ENCODE assay signal across 9 cellular contexts in genomic region chr20:36493801-36494114, GRCh38. TPM values are rescaled to one million over a fixed set of nuclear protein-coding genes. Genes with fewer than 3 reads are reported as not detected.
A peak's percentile ranks its signal among the peaks of the same experiment; 100 is the strongest.
DNase-seq lines count a peak whose midpoint lies in the region; TF ChIP-seq lines count a peak whose summit lies in the region.
"Had no signal": no experiment of that assay in that cellular context is flagged by ENCODE, and none has a peak within 500 bp of the region (broad histone marks: within the 10 kb centered on the region; RNA-seq: fewer than 3 reads in every experiment).

No MANE protein-coding gene starts in this region.

- peaks cover 0 to 31% (median 9%) of the 10 kb centered on the region in 3 donors for H3K36me3 Mint-ChIP-seq in CD8-positive, alpha-beta memory T cell

- no peak for TF ChIP-seq CTCF in VCaP (conservative IDR thresholded peaks at IDR 0.05)

- no peak overlapping the region for H3K9ac ChIP-seq in rectal smooth muscle tissue (ENCODE audit: low read length)

- CTCF ChIA-PET in CD8-positive, alpha-beta memory T cell (lab: Charles Lee), result no interaction called here

- H3K4me1 Mint-ChIP-seq in CD8-positive, alpha-beta memory T cell, result peaks cover 43 to 54% (median 43%) of the 10 kb centered on the region in 3 donors

- no peak for DNase-seq in CD8-positive, alpha-beta memory T cell
- DNase-seq in cardiac septum (ENCODE audit: low spot score), result peak; percentile 81
- DNase-seq in ecto neural progenitor cell (ENCODE audit: low spot score), result no peak
- DNase-seq in NCI-H2171 treated with DMSO at 0.1 percent for 48 hours (lab: John Stamatoyannopoulos, UW), result no peak
- DNase-seq in stimulated activated CD4-positive, alpha-beta T cell treated with anti-CD3 and anti-CD28 coated beads, Interleukin-4, amount 100 ng/mL, for 1 hour, result no peak
- no peak for DNase-seq in activated naive CD4-positive, alpha-beta T cell (lab: John Stamatoyannopoulos, UW)

- no peaks in the 10 kb centered on the region for H3K27me3 Mint-ChIP-seq in CD8-positive, alpha-beta memory T cell

- no peak overlapping the region for H3K4me3 Mint-ChIP-seq in CD8-positive, alpha-beta memory T cell

- peaks cover 26% of the 10 kb centered on the region for H3K4me1 ChIP-seq in CD8-positive, alpha-beta memory T cell (ENCODE audit: insufficient read depth, low read length)
- H3K4me1 ChIP-seq in rectal smooth muscle tissue (ENCODE audit: control insufficient read depth, insufficient read depth, low read length), result peaks cover 21% of the 10 kb centered on the region

- POLR2A ChIA-PET in CD8-positive, alpha-beta memory T cell (lab: Charles Lee), result no interaction called here

- intact Hi-C loops in cardiac septum (cut with DNase I), result no loop called here

- H3K4me3 ChIP-seq in CD8-positive, alpha-beta memory T cell (ENCODE audit: low read length), result no peak overlapping the region
- no peak overlapping the region for H3K4me3 ChIP-seq in rectal smooth muscle tissue (ENCODE audit: low read length)
- H3K4me3 ChIP-seq: SJSA1 had no signal

- no peaks in the 10 kb centered on the region for H3K27me3 ChIP-seq in CD8-positive, alpha-beta memory T cell (ENCODE audit: insufficient read depth, low read length, poor library complexity, severe bottlenecking)
- H3K27me3 ChIP-seq in rectal smooth muscle tissue (ENCODE audit: control insufficient read depth, insufficient read depth, low read length), result no peaks in the 10 kb centered on the region
- H3K27me3 ChIP-seq: SJSA1 had no signal

- no peak overlapping the region for H3K27ac ChIP-seq in CD8-positive, alpha-beta memory T cell (ENCODE audit: low read depth, low read length)
- H3K27ac ChIP-seq in VCaP, result peak overlapping the region; percentile 33
- H3K27ac ChIP-seq in rectal smooth muscle tissue (ENCODE audit: low read depth, low read length), result peak overlapping the region; percentile 68
- H3K27ac ChIP-seq: SJSA1 had no signal

- H3K9me3 Mint-ChIP-seq in CD8-positive, alpha-beta memory T cell, result no peaks in the 10 kb centered on the region

- no peaks in the 10 kb centered on the region for H3K9me3 ChIP-seq in CD8-positive, alpha-beta memory T cell (ENCODE audit: low read length)
- H3K9me3 ChIP-seq: SJSA1 had no signal

- peak overlapping the region in 6 of 8 donors; percentile 68 to 95 (median 80) for H3K27ac Mint-ChIP-seq in CD8-positive, alpha-beta memory T cell

- peaks cover 22% of the 10 kb centered on the region for H3K36me3 ChIP-seq in CD8-positive, alpha-beta memory T cell (ENCODE audit: insufficient read depth, low read length)
- peaks cover 25% of the 10 kb centered on the region for H3K36me3 ChIP-seq in rectal smooth muscle tissue (ENCODE audit: control insufficient read depth, insufficient read depth, low read length)

RNA-seq across cellular contexts. Expression of gene MYL9, which starts 47.6 kb away (rescaled TPM):
- not detected for total RNA-seq in CD8-positive, alpha-beta memory T cell
- not detected for polyA plus RNA-seq in CD8-positive, alpha-beta memory T cell
- total RNA-seq in cardiac septum, result 2,307 TPM

Comparison
In these comparisons a context has a peak if more than half of its experiments do, and no peak if none do; other contexts are left out.
1. RNA of gene MYL9, which starts 47.6 kb away (total RNA-seq): 2,307 TPM in cardiac septum (single experiment); not detected in CD8-positive, alpha-beta memory T cell; every median in the first group is over 1,000 times any median in the second.